ENCODE assay signal across 15 cellular contexts in the genomic region with DNA sequence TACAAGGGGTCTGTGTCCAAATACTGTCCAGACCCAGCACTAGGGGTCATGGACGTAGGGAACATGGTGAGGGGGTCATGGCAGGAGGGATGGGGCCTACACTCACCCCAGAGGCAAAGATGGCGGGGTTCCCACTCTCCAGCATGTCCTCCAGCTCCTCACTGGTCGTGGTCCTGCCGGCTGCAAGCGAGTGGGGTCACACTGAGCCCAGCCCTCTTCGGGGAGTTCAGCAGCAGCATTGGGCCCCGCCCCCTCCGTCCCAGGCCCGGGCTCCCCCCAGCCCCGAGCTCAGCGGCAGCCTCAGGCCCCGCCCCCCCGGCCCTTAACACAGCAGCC. TPM values are rescaled to one million over a fixed set of nuclear protein-coding genes. Genes with fewer than 3 reads are reported as not detected.
A peak's percentile ranks its signal among the peaks of the same experiment; 100 is the strongest.
DNase-seq lines count a peak whose midpoint lies in the region; ATAC-seq and TF ChIP-seq lines count a peak whose summit lies in the region.
"Had no signal": no experiment of that assay in that cellular context is flagged by ENCODE, and none has a peak within 500 bp of the region (broad histone marks: within the 10 kb centered on the region; RNA-seq: fewer than 3 reads in every experiment).

No MANE protein-coding gene starts in this region.

- H3K36me3 Mint-ChIP-seq in WTC11, result peaks cover 10% of the 10 kb centered on the region
- H3K36me3 Mint-ChIP-seq in stimulated activated naive B cell treated with anti-CD40 and anti-IgM and Interleukin-4, amounts not matched to agents 10 μg/mL and 1 μg/mL and 100 μg/mL, for 72 hours, result peaks cover 28 to 50% of the 10 kb centered on the region in 2 donors
- peaks cover 16% of the 10 kb centered on the region for H3K36me3 Mint-ChIP-seq in T-helper 2 cell treated with Interferon-gamma antibody and Interleukin-4, amounts not matched to agents 5 μg/mL and 100 μg/mL, for 36 hours (ENCODE audit: low read depth)

- H3K27me3 Mint-ChIP-seq in WTC11 (ENCODE audit: low read depth), result no peaks in the 10 kb centered on the region
- peaks cover 19 to 36% of the 10 kb centered on the region in 2 donors for H3K27me3 Mint-ChIP-seq in stimulated activated naive B cell treated with anti-CD40 and anti-IgM and Interleukin-4, amounts not matched to agents 10 μg/mL and 1 μg/mL and 100 μg/mL, for 72 hours
- H3K27me3 Mint-ChIP-seq in T-helper 2 cell treated with Interferon-gamma antibody and Interleukin-4, amounts not matched to agents 5 μg/mL and 100 μg/mL, for 36 hours (ENCODE audit: low read depth), result no peaks in the 10 kb centered on the region
- H3K27me3 Mint-ChIP-seq: activated CD4-positive, alpha-beta memory T cell treated with anti-CD3 and anti-CD28 coated beads for 36 hours had no signal

- POLR2A ChIA-PET in WTC11 (lab: Charles Lee), result interaction anchor here (0.6 to 1.2 kb wide), 5 partner anchors 16 to 81 kb away, joined by 3 to 8 read pairs (median 4); partner anchors contain the start of genes ABHD11 and STX1A

- peak overlapping the region; percentile 63; the same call in 1 of the 2 replicates for H3K27ac Mint-ChIP-seq in WTC11
- H3K27ac Mint-ChIP-seq in stimulated activated naive B cell treated with anti-CD40 and anti-IgM and Interleukin-4, amounts not matched to agents 10 μg/mL and 1 μg/mL and 100 μg/mL, for 72 hours, result no peak overlapping the region
- H3K27ac Mint-ChIP-seq in T-helper 2 cell treated with Interferon-gamma antibody and Interleukin-4, amounts not matched to agents 5 μg/mL and 100 μg/mL, for 36 hours, result no peak overlapping the region
- H3K27ac Mint-ChIP-seq: activated CD4-positive, alpha-beta memory T cell treated with anti-CD3 and anti-CD28 coated beads for 36 hours; activated T-helper 2 cell treated with anti-CD3 and anti-CD28 coated beads, Interferon-gamma antibody, Interleukin-2, Interleukin-4, amounts not matched to agents 10 μg/mL and 5 μg/mL and 100 μg/mL, durations not matched to agents 14 hours and 24 hours and 36 hours had no signal

- H3K4me3 ChIP-seq in H7 (ENCODE audit: insufficient read depth, low read depth, low read length) (peak overlapping the region; percentile 23; the same call in 1 of the 2 replicates), iPS-18a (ENCODE audit: low read length) (peak overlapping the region; percentile 54), SJCRH30 (no peak overlapping the region)
- H3K4me3 ChIP-seq: hepatocyte had no signal

- DNase-seq in H7 (no peak), WTC11 (ENCODE audit: low spot score) (no peak), anterior cingulate cortex (lab: John Stamatoyannopoulos, UW) (no peak), DMS53 (lab: John Stamatoyannopoulos, UW) (no peak), SJCRH30 (no peak)
- no peak for DNase-seq in stimulated activated naive B cell treated with anti-CD40 and anti-IgM and Interleukin-4, amounts not matched to agents 10 μg/mL and 1 μg/mL and 100 μg/mL, for 72 hours
- DNase-seq in T-helper 2 cell treated with Interferon-gamma antibody and Interleukin-4, amounts not matched to agents 5 μg/mL and 100 μg/mL, for 36 hours (ENCODE audit: low spot score), result no peak
- DNase-seq: GOT3; NCI-H1092 treated with DMSO at 0.1 percent for 48 hours; NK-92 treated with Interleukin-12 subunit alpha and Interleukin-12 subunit beta, amount 100 ng/mL, for 24 hours had no signal

- CTCF ChIA-PET in WTC11 (lab: Charles Lee), result interaction anchor here (0.6 to 8.0 kb wide), 20 partner anchors 9 to 562 kb away, joined by 3 to 61 read pairs (median 4); partner anchors contain the start of genes ABHD11, MLXIPL, STX1A and VPS37D

- H3K4me1 ChIP-seq in iPS-18a (ENCODE audit: control insufficient read depth, low read depth, low read length) (peaks cover 12% of the 10 kb centered on the region), SJCRH30 (no peaks in the 10 kb centered on the region)

- H3K27ac ChIP-seq in iPS-18a (ENCODE audit: low read length) (no peak overlapping the region), SJCRH30 (no peak overlapping the region)
- H3K27ac ChIP-seq: hepatocyte had no signal

- ATAC-seq in WTC11, result no peak
- ATAC-seq in stimulated activated naive B cell treated with anti-CD40 and anti-IgM and Interleukin-4, amounts not matched to agents 10 μg/mL and 1 μg/mL and 100 μg/mL, for 72 hours (replicated peaks), result peak; percentile 9 to 19

- no peak for TF ChIP-seq CTCF in WTC11 (IDR thresholded peaks at IDR 0.05)

- H3K4me3 Mint-ChIP-seq in WTC11, result peak overlapping the region; percentile 60
- peak overlapping the region; percentile 39 to 57 for H3K4me3 Mint-ChIP-seq in stimulated activated naive B cell treated with anti-CD40 and anti-IgM and Interleukin-4, amounts not matched to agents 10 μg/mL and 1 μg/mL and 100 μg/mL, for 72 hours
- H3K4me3 Mint-ChIP-seq in T-helper 2 cell treated with Interferon-gamma antibody and Interleukin-4, amounts not matched to agents 5 μg/mL and 100 μg/mL, for 36 hours, result no peak overlapping the region
- H3K4me3 Mint-ChIP-seq: activated CD4-positive, alpha-beta memory T cell treated with anti-CD3 and anti-CD28 coated beads for 36 hours had no signal

- no peaks in the 10 kb centered on the region for H3K9me3 ChIP-seq in iPS-18a (ENCODE audit: control insufficient read depth, low read depth, low read length)
- H3K9me3 ChIP-seq in SJCRH30 (replicated peaks), result no peaks in the 10 kb centered on the region
- H3K9me3 ChIP-seq: ascending aorta had no signal

- H3K36me3 ChIP-seq in H7 (replicated peaks; ENCODE audit: control insufficient read depth, insufficient read depth, low read length), result peaks cover 4% of the 10 kb centered on the region
- peaks cover 6% of the 10 kb centered on the region for H3K36me3 ChIP-seq in iPS-18a (ENCODE audit: control insufficient read depth, low read depth, low read length)
- peaks cover 19% of the 10 kb centered on the region; the same call in 1 of the 2 replicates for H3K36me3 ChIP-seq in SJCRH30

- H3K4me1 Mint-ChIP-seq in WTC11, result peaks cover 15% of the 10 kb centered on the region
- peaks cover 25 to 26% of the 10 kb centered on the region in 2 donors for H3K4me1 Mint-ChIP-seq in stimulated activated naive B cell treated with anti-CD40 and anti-IgM and Interleukin-4, amounts not matched to agents 10 μg/mL and 1 μg/mL and 100 μg/mL, for 72 hours
- no peaks in the 10 kb centered on the region for H3K4me1 Mint-ChIP-seq in T-helper 2 cell treated with Interferon-gamma antibody and Interleukin-4, amounts not matched to agents 5 μg/mL and 100 μg/mL, for 36 hours (ENCODE audit: low read depth)

- no peak overlapping the region for H3K9ac ChIP-seq in iPS-18a (ENCODE audit: low read length)

- no peaks in the 10 kb centered on the region for H3K27me3 ChIP-seq in H7 (ENCODE audit: control insufficient read depth, insufficient read depth, low read length)
- H3K27me3 ChIP-seq in iPS-18a (ENCODE audit: control insufficient read depth, insufficient read depth, low read length), result no peaks in the 10 kb centered on the region
- H3K27me3 ChIP-seq in SJCRH30, result no peaks in the 10 kb centered on the region
- H3K27me3 ChIP-seq: ascending aorta, hepatocyte had no signal

- H3K9me3 Mint-ChIP-seq in WTC11, result no peaks in the 10 kb centered on the region
- H3K9me3 Mint-ChIP-seq in stimulated activated naive B cell treated with anti-CD40 and anti-IgM and Interleukin-4, amounts not matched to agents 10 μg/mL and 1 μg/mL and 100 μg/mL, for 72 hours, result no peaks in the 10 kb centered on the region
- no peaks in the 10 kb centered on the region for H3K9me3 Mint-ChIP-seq in T-helper 2 cell treated with Interferon-gamma antibody and Interleukin-4, amounts not matched to agents 5 μg/mL and 100 μg/mL, for 36 hours
- H3K9me3 Mint-ChIP-seq: activated CD4-positive, alpha-beta memory T cell treated with anti-CD3 and anti-CD28 coated beads for 36 hours; activated T-helper 2 cell treated with anti-CD3 and anti-CD28 coated beads, Interferon-gamma antibody, Interleukin-2, Interleukin-4, amounts not matched to agents 10 μg/mL and 5 μg/mL and 100 μg/mL, durations not matched to agents 14 hours and 24 hours and 36 hours had no signal

TF ChIP-seq in WTC11, 78 proteins besides CTCF, POLR2A, EP300 and RAD21 (continues in another document):
- TF ChIP-seq ZNF423 (CRISPR knock-in tag; IDR thresholded peaks at IDR 0.05) (no peak), SP1 (CRISPR knock-in tag; conservative IDR thresholded peaks at IDR 0.05) (0 out of 2 replicates have a peak, but pooled peaks have one; percentile 27), FOXJ3 (CRISPR knock-in tag; IDR thresholded peaks at IDR 0.05; ENCODE audit: borderline replicate concordance) (no peak)

RNA-seq across cellular contexts. Expression of gene STX1A, which starts 15.9 kb away (rescaled TPM):
- total RNA-seq in H7 (2014; rRNA removed; shearing (Covaris generic)), result 16.8 and 19.4 TPM in 2 replicates
- total RNA-seq in WTC11 (2021), result 17.7 to 20.4 TPM (median 18.5 TPM) in 3 replicates
- total RNA-seq in SJCRH30 (2014; rRNA removed; shearing (Covaris generic)), result 6.9 and 10.4 TPM in 2 replicates

RNA-seq across cellular contexts. Expression of gene BUD23, which starts 20.2 kb away (rescaled TPM):
- 39.3 and 48.0 TPM in 2 replicates for total RNA-seq in H7 (2014; rRNA removed; shearing (Covaris generic))
- total RNA-seq in WTC11 (2021), result 80.5 to 91.9 TPM (median 84.4 TPM) in 3 replicates
- 86.6 and 91.7 TPM in 2 replicates for total RNA-seq in SJCRH30 (2014; rRNA removed; shearing (Covaris generic))

RNA-seq across cellular contexts. Expression of gene DNAJC30, which starts 20.4 kb away (rescaled TPM):
- total RNA-seq in H7 (2014; rRNA removed; shearing (Covaris generic)), result 2.4 and 2.7 TPM in 2 replicates
- 6.8 to 7.1 TPM (median 6.8 TPM) in 3 replicates for total RNA-seq in WTC11 (2021)
- 5.1 and 6.0 TPM in 2 replicates for total RNA-seq in SJCRH30 (2014; rRNA removed; shearing (Covaris generic))

RNA-seq across cellular contexts. Expression of gene ABHD11, which starts 35.0 kb away (rescaled TPM):
- 21.2 and 25.7 TPM in 2 replicates for total RNA-seq in H7 (2014; rRNA removed; shearing (Covaris generic))
- 23.8 to 27.6 TPM (median 26.5 TPM) in 3 replicates for total RNA-seq in WTC11 (2021)
- total RNA-seq in SJCRH30 (2014; rRNA removed; shearing (Covaris generic)), result 11.8 and 13.9 TPM in 2 replicates

RNA-seq across cellular contexts. Expression of gene VPS37D, which starts 36.0 kb away (rescaled TPM):
- 6.0 and 6.4 TPM in 2 replicates for total RNA-seq in H7 (2014; rRNA removed; shearing (Covaris generic))
- total RNA-seq in WTC11 (2021), result 5.7 to 7.5 TPM (median 5.8 TPM) in 3 replicates
- 0.53 and 1.2 TPM in 2 replicates for total RNA-seq in SJCRH30 (2014; rRNA removed; shearing (Covaris generic))
